Comparison of ENCODE assay signal across 1 cellular context in the genomic region with DNA sequence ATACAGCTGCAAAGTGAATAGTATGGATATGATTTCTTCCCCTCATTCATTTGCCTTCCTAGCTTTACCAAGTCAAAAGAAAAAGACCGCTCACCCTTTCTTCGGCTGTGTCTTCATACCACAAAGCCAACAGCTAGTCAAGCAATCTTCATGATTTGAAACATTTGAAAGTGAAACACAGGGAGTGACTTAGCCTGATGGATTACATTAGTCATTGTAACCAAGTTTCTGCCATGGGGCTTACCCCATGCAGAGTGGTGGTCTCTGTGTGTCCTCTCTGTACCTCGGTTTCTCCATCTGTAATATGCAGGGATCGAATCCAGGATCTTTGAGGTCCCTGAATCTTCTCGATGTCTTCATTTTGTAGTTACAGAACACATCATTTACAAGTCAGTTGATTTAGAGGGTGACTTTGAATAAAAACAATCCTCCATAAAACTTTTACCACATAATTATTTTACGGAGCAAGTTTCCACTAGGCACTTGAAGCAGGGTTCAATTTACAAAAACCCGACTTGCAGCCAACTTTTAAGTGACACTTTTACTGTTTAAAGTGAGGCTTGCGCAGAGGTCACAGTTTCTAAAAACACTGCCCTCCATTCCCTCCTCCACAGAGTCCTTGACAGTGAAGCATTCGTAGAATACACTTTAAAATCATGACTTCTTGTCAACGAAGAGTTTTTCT.
TF ChIP-seq lines count a peak whose summit lies in the region.

No MANE protein-coding gene starts in this region.

TF ChIP-seq in IMR-90, 13 proteins besides CTCF, POLR2A, EP300 and RAD21 (continued from another document):
- TF ChIP-seq USF2 (IDR thresholded peaks at IDR 0.05; ENCODE audit: low read depth, low read length) (no peak), RCOR1 (IDR thresholded peaks at IDR 0.05; ENCODE audit: insufficient replicate concordance, low read length) (no peak), NFE2L2 (IDR thresholded peaks at IDR 0.05; ENCODE audit: low read depth, low read length) (no peak), MXI1 (IDR thresholded peaks at IDR 0.05; ENCODE audit: borderline replicate concordance, low read depth, low read length) (no peak), BHLHE40 (IDR thresholded peaks at IDR 0.05; ENCODE audit: low read depth, low read length) (no peak)
